Comparison of ENCODE assay signal across 12 cellular contexts in the genomic region with DNA sequence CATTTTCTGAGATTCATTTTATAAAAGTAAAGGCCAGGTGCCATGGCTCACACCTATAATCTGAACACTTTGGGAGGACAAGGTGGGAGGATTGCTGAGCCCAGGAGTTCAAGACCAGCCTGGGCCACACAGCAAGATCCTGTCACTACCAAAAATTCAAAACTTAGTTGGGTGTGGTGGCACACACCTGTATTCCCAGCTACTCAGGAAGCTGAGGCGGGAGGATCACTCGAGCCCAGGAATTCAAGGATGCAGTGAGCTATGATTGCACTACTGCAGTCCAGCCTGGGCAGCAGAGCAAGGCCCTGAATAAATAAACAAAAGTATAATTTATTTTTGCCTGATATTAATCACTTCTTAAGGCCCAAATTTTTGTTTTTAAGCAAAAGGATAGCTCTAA. TPM values are rescaled to one million over a fixed set of nuclear protein-coding genes. Genes with fewer than 3 reads are reported as not detected.
A peak's percentile ranks its signal among the peaks of the same experiment; 100 is the strongest.
DNase-seq lines count a peak whose midpoint lies in the region; ATAC-seq and TF ChIP-seq lines count a peak whose summit lies in the region.
"Had no signal": no experiment of that assay in that cellular context is flagged by ENCODE, and none has a peak within 500 bp of the region (broad histone marks: within the 10 kb centered on the region; RNA-seq: fewer than 3 reads in every experiment).

No MANE protein-coding gene starts in this region.

- TF ChIP-seq EP300 in suprapubic skin (IDR thresholded peaks at IDR 0.05) = no peak

- no peaks in the 10 kb centered on the region for H3K9me3 Mint-ChIP-seq in activated naive CD4-positive, alpha-beta T cell treated with anti-CD3 and anti-CD28 coated beads, Interleukin-2, amount 50 U/mL, for 24 hours
- H3K9me3 Mint-ChIP-seq: WTC11 had no signal

- H3K27me3 ChIP-seq in hepatocyte = no peaks in the 10 kb centered on the region
- no peaks in the 10 kb centered on the region for H3K27me3 ChIP-seq in suprapubic skin

- ATAC-seq in left lobe of liver (no peak), GM21717 (IDR thresholded peaks at IDR 0.05; ENCODE audit: unreplicated experiment) (no peak), GM18907 (IDR thresholded peaks at IDR 0.05; ENCODE audit: unreplicated experiment) (no peak)
- ATAC-seq: WTC11 had no signal

- peaks cover 33% of the 10 kb centered on the region for H3K4me1 Mint-ChIP-seq in activated naive CD4-positive, alpha-beta T cell treated with anti-CD3 and anti-CD28 coated beads, Interleukin-2, amount 50 U/mL, for 24 hours

- H3K9me2 ChIP-seq in hepatocyte (replicated peaks; ENCODE audit: insufficient read depth) = no peaks in the 10 kb centered on the region

- no peak overlapping the region for H3K9ac ChIP-seq in SK-N-MC (ENCODE audit: insufficient read length)

- TF ChIP-seq CTCF in hepatocyte (IDR thresholded peaks at IDR 0.05; ENCODE audit: poor library complexity) (no peak), suprapubic skin (IDR thresholded peaks at IDR 0.05) (no peak)

- DNase-seq in activated naive CD4-positive, alpha-beta T cell treated with Interleukin-2 at 50 U/mL for 16 hours = no peak
- DNase-seq in SK-N-MC (ENCODE audit: low read depth, low spot score) (no peak), hepatocyte (ENCODE audit: low spot score) (no peak), suprapubic skin (ENCODE audit: low spot score in 2 of 2) (no peak), left lobe of liver (ENCODE audit: low spot score) (no peak)
- DNase-seq: activated T-cell treated with anti-CD3 and anti-CD28 coated beads, Interleukin-2, amount 50 U/mL, for 1 hour; foreskin melanocyte; NCI-H2029 treated with DMSO at 0.1 percent for 48 hours had no signal

- H3K27ac ChIP-seq in SK-N-MC = peak overlapping the region; percentile 78; the same call in 1 of the 2 replicates
- H3K27ac ChIP-seq in hepatocyte = peak overlapping the region; percentile 81
- H3K27ac ChIP-seq in suprapubic skin = peak overlapping the region; percentile 69

- H3K4me3 Mint-ChIP-seq in activated naive CD4-positive, alpha-beta T cell treated with anti-CD3 and anti-CD28 coated beads, Interleukin-2, amount 50 U/mL, for 24 hours = peak overlapping the region; percentile 19
- H3K4me3 Mint-ChIP-seq: WTC11 had no signal

- WGBS in hepatocyte (ENCODE audit: low lambda C conversion rate, missing lambda C conversion rate) = 85% methylated on average over 2 of the region's 2 CpGs
- 83% methylated on average over 2 of the region's 2 CpGs for WGBS in suprapubic skin

- no peak overlapping the region for H2AFZ ChIP-seq in hepatocyte

- H3K27me3 Mint-ChIP-seq in activated naive CD4-positive, alpha-beta T cell treated with anti-CD3 and anti-CD28 coated beads, Interleukin-2, amount 50 U/mL, for 24 hours = no peaks in the 10 kb centered on the region

- H3K36me3 ChIP-seq in SK-N-MC (ENCODE audit: insufficient read depth, low read length) = peaks cover 19% of the 10 kb centered on the region
- no peaks in the 10 kb centered on the region for H3K36me3 ChIP-seq in hepatocyte (replicated peaks; ENCODE audit: insufficient read depth, low read depth)
- H3K36me3 ChIP-seq in suprapubic skin = peaks cover 65% of the 10 kb centered on the region

- H3K36me3 Mint-ChIP-seq in activated naive CD4-positive, alpha-beta T cell treated with anti-CD3 and anti-CD28 coated beads, Interleukin-2, amount 50 U/mL, for 24 hours = peaks cover 8% of the 10 kb centered on the region

- H3K4me2 ChIP-seq in hepatocyte = no peak overlapping the region

- H3K4me3 ChIP-seq in SK-N-MC = no peak overlapping the region
- H3K4me3 ChIP-seq in hepatocyte = no peak overlapping the region
- no peak overlapping the region for H3K4me3 ChIP-seq in suprapubic skin

- peak overlapping the region; percentile 55 for H3K27ac Mint-ChIP-seq in activated naive CD4-positive, alpha-beta T cell treated with anti-CD3 and anti-CD28 coated beads, Interleukin-2, amount 50 U/mL, for 24 hours

- no peaks in the 10 kb centered on the region for H3K79me2 ChIP-seq in hepatocyte

- H3K4me1 ChIP-seq in hepatocyte (ENCODE audit: insufficient read depth) = peaks cover 16% of the 10 kb centered on the region
- H3K4me1 ChIP-seq in suprapubic skin = peaks cover 21% of the 10 kb centered on the region

- no peak for TF ChIP-seq POLR2A in suprapubic skin (IDR thresholded peaks at IDR 0.05)

- H4K20me1 ChIP-seq in hepatocyte (ENCODE audit: insufficient read depth, poor library complexity, severe bottlenecking) = no peaks in the 10 kb centered on the region

- H3K9me3 ChIP-seq in SK-N-MC (ENCODE audit: low read depth, low read length) (no peaks in the 10 kb centered on the region), hepatocyte (ENCODE audit: low read depth) (no peaks in the 10 kb centered on the region), suprapubic skin (no peaks in the 10 kb centered on the region)

RNA-seq across cellular contexts. Expression of a gene that starts 40.5 kb away (rescaled TPM):
- total RNA-seq in hepatocyte (4.6 and 9.8 TPM in 2 replicates), suprapubic skin (10 to 100 TPM in 2 of 4 donors, 1 to 10 TPM in 2; 3.5 to 25.8 (median 10.8) TPM), left lobe of liver (14.8 TPM)
- polyA plus RNA-seq in hepatocyte = 13.5 and 19.3 TPM in 2 replicates
